Comparison of ENCODE assay signal across 8 cellular contexts in the genomic region with DNA sequence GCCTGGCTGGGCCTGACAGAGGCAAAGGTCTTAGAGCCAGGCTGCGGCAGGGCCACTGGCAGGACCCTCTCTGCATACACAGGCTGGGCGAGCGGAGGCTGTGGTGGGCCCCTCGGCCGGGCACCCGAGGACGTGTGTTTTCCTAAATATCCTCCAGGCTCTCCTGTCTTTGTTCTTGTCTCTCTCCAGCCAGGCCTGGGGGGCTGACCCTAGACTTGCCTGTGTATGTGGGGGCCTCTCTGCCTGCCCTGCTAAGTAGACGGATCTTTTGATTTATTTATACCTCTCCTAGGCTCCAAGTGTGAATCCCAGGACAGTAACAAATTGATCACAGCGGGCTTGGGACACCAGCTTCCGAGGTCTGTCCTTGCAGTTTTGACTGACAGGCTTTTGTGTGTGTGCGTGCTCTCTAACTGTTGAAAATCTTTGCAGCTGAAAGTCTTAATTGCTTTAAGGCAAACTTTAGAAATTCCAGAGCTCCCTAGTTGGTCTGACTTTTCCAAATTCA. TPM values are rescaled to one million over a fixed set of nuclear protein-coding genes. Genes with fewer than 3 reads are reported as not detected.
DNase-seq lines count a peak whose midpoint lies in the region; ATAC-seq, FAIRE-seq and TF ChIP-seq lines count a peak whose summit lies in the region.

No MANE protein-coding gene starts in this region.

- H3K4me3 ChIP-seq in gastroesophageal sphincter = peak overlapping the region; percentile 47 to 80

- peak overlapping the region; percentile 80 to 90 (median 89) for H3K27ac ChIP-seq in gastroesophageal sphincter

- H3K4me1 Mint-ChIP-seq in T-helper 17 cell = peaks cover 29% of the 10 kb centered on the region

- no peak for TF ChIP-seq EP300 in gastroesophageal sphincter (IDR thresholded peaks at IDR 0.05)

- TF ChIP-seq CTCF in gastroesophageal sphincter (IDR thresholded peaks at IDR 0.05) = no peak

- H3K27me3 Mint-ChIP-seq in T-helper 17 cell = no peaks in the 10 kb centered on the region

- ATAC-seq in T-helper 17 cell (no peak), gastroesophageal sphincter (no peak), GM18907 (IDR thresholded peaks at IDR 0.05; ENCODE audit: unreplicated experiment) (no peak), HG03342 (IDR thresholded peaks at IDR 0.05; ENCODE audit: unreplicated experiment) (no peak)

- TF ChIP-seq POLR2A in H54 (IDR thresholded peaks at IDR 0.05; ENCODE audit: low read depth, low read length) (no peak), gastroesophageal sphincter (IDR thresholded peaks at IDR 0.05) (no peak)

- no peak for FAIRE-seq in H54 (lab: Jason Lieb, UNC)

- H3K36me3 Mint-ChIP-seq in T-helper 17 cell (ENCODE audit: low read depth) = peaks cover 3% of the 10 kb centered on the region

- no peaks in the 10 kb centered on the region for H3K27me3 ChIP-seq in gastroesophageal sphincter

- H3K4me3 Mint-ChIP-seq in T-helper 17 cell = peak overlapping the region; percentile 98

- peaks cover 0 to 67% (median 25%) of the 10 kb centered on the region in 3 donors for H3K4me1 ChIP-seq in gastroesophageal sphincter

- DNase-seq in H54 (ENCODE audit: insufficient read length, low spot score) = peak; percentile 36
- no peak for DNase-seq in T-helper 17 cell
- DNase-seq in retina = peak; percentile 76
- DNase-seq in T-helper 9 cell = no peak
- DNase-seq in LoVo (ENCODE audit: low spot score) = no peak

- H3K9me3 ChIP-seq in T-helper 17 cell (ENCODE audit: control insufficient read depth, low read length, poor library complexity, severe bottlenecking) (no peaks in the 10 kb centered on the region), gastroesophageal sphincter (no peaks in the 10 kb centered on the region)

- peak overlapping the region; percentile 41 for H3K27ac Mint-ChIP-seq in T-helper 17 cell

- peaks cover 0 to 4% of the 10 kb centered on the region in 2 donors for H3K36me3 ChIP-seq in gastroesophageal sphincter

- WGBS in gastroesophageal sphincter (ENCODE audit: low coverage in 1 of 2), 2 donors = 11 to 15% methylated on average over 4 to 10 of the region's 11 CpGs

RNA-seq across cellular contexts. Expression of a gene that starts 1.1 kb away (rescaled TPM):
- total RNA-seq in T-helper 17 cell (10 to 100 TPM in 1 of 2 donors, 1 to 10 TPM in 1; 7.8 to 12.7 TPM), gastroesophageal sphincter (10 to 100 TPM; 13.2 to 31.7 (median 19.3) TPM)

Comparison
In these comparisons a context has a peak if more than half of its experiments do, and no peak if none do; other contexts are left out.
1. DNase-seq: peak in H54 (single experiment) and retina (single experiment); none in T-helper 17 cell (0 of 3), T-helper 9 cell (single experiment) and LoVo (single experiment).